Comparison of ENCODE assay signal across 11 cellular contexts in genomic region chr11:134120921-134121526, GRCh38. TPM values are rescaled to one million over a fixed set of nuclear protein-coding genes. Genes with fewer than 3 reads are reported as not detected.
DNase-seq lines count a peak whose midpoint lies in the region; ATAC-seq, FAIRE-seq and TF ChIP-seq lines count a peak whose summit lies in the region.
"Had no signal": no experiment of that assay in that cellular context is flagged by ENCODE, and none has a peak within 500 bp of the region (broad histone marks: within the 10 kb centered on the region; RNA-seq: fewer than 3 reads in every experiment).

No MANE protein-coding gene starts in this region.

- H3K27ac ChIP-seq in effector memory CD4-positive, alpha-beta T cell (ENCODE audit: insufficient read depth, low read length, poor library complexity, severe bottlenecking) = no peak overlapping the region

- H3K27me3 Mint-ChIP-seq in WTC11 (ENCODE audit: low read depth) (peaks cover 20% of the 10 kb centered on the region), osteocyte (ENCODE audit: unreplicated experiment) (no peaks in the 10 kb centered on the region)

- no peaks in the 10 kb centered on the region for H3K27me3 ChIP-seq in effector memory CD4-positive, alpha-beta T cell (replicated peaks; ENCODE audit: control insufficient read depth, insufficient read depth, low read length, poor library complexity, severe bottlenecking)

- H3K9me3 ChIP-seq in effector memory CD4-positive, alpha-beta T cell (ENCODE audit: control insufficient read depth, low read length) = no peaks in the 10 kb centered on the region

- peak overlapping the region; percentile 27 for H3K4me3 ChIP-seq in AG09309 (ENCODE audit: control insufficient read depth, low read depth, low read length)
- no peak overlapping the region for H3K4me3 ChIP-seq in effector memory CD4-positive, alpha-beta T cell (ENCODE audit: insufficient read depth, low read depth, low read length, poor library complexity, severe bottlenecking)

- no peaks in the 10 kb centered on the region for H3K36me3 ChIP-seq in effector memory CD4-positive, alpha-beta T cell (ENCODE audit: control insufficient read depth, insufficient read depth, low read length)

- H3K36me3 Mint-ChIP-seq in WTC11 (no peaks in the 10 kb centered on the region), osteocyte (ENCODE audit: unreplicated experiment) (peaks cover 3% of the 10 kb centered on the region)

- peaks cover 49% of the 10 kb centered on the region for H3K4me1 Mint-ChIP-seq in WTC11
- peaks cover 85% of the 10 kb centered on the region for H3K4me1 Mint-ChIP-seq in osteocyte (ENCODE audit: unreplicated experiment)

- CTCF ChIA-PET in WTC11 (lab: Charles Lee) = interaction anchor here (1.0 to 3.5 kb wide), 6 partner anchors 9 to 193 kb away, joined by 3 to 13 read pairs (median 4); no protein-coding TSS in a partner anchor

- POLR2A ChIA-PET in WTC11 (lab: Charles Lee) = no interaction called here

- peak overlapping the region; percentile 77 for H3K27ac Mint-ChIP-seq in WTC11
- peak overlapping the region; percentile 97 for H3K27ac Mint-ChIP-seq in osteocyte (ENCODE audit: unreplicated experiment)

- TF ChIP-seq CTCF in AG09309 (IDR thresholded peaks at IDR 0.05; ENCODE audit: control insufficient read depth, insufficient read depth, low read depth, low read length, missing control alignments) (no peak), WTC11 (IDR thresholded peaks at IDR 0.05) (no peak), osteocyte (IDR thresholded peaks at IDR 0.05) (no peak)

- H3K4me3 Mint-ChIP-seq in WTC11 (no peak overlapping the region), osteocyte (ENCODE audit: unreplicated experiment) (peak overlapping the region; percentile 66)

- ATAC-seq in WTC11 (no peak; the same call in 1 of the 2 replicates), HG02973 (IDR thresholded peaks at IDR 0.05; ENCODE audit: unreplicated experiment) (no peak), left lobe of liver (no peak)

- DNase-seq in AG09309 (ENCODE audit: low read depth) (no peak), WTC11 (ENCODE audit: low spot score) (no peak), frontal cortex (ENCODE audit: low spot score in 2 of 2) (peak; percentile 32 to 55), osteocyte (ENCODE audit: extremely low spot score, unreplicated experiment) (no peak), left lobe of liver (ENCODE audit: low spot score) (no peak)
- DNase-seq in activated effector memory CD4-positive, alpha-beta T cell treated with Interleukin-2 at 50 U/mL for 16 hours = no peak
- DNase-seq in effector memory CD4-positive, alpha-beta T cell = no peak
- DNase-seq: activated naive CD4-positive, alpha-beta T cell treated with anti-CD3 and anti-CD28 coated beads, Interleukin-2, amount 50 U/mL, for 16 hours; AML-193; NCI-H1417 had no signal

- FAIRE-seq in frontal cortex (lab: Jason Lieb, UNC) = no peak

- no peaks in the 10 kb centered on the region for H3K9me3 Mint-ChIP-seq in WTC11
- no peaks in the 10 kb centered on the region for H3K9me3 Mint-ChIP-seq in osteocyte (ENCODE audit: unreplicated experiment)

- no peaks in the 10 kb centered on the region for H3K4me1 ChIP-seq in effector memory CD4-positive, alpha-beta T cell (ENCODE audit: control insufficient read depth, insufficient read depth, low read length, poor library complexity, severe bottlenecking)

TF ChIP-seq in WTC11, 78 proteins besides CTCF, POLR2A, EP300 and RAD21:
- no peak for TF ChIP-seq FOXP1 (CRISPR knock-in tag; IDR thresholded peaks at IDR 0.05; ENCODE audit: borderline replicate concordance)
- TF ChIP-seq HMGA2 (CRISPR knock-in tag; IDR thresholded peaks at IDR 0.05) = no peak
- TF ChIP-seq, protein P1, sequence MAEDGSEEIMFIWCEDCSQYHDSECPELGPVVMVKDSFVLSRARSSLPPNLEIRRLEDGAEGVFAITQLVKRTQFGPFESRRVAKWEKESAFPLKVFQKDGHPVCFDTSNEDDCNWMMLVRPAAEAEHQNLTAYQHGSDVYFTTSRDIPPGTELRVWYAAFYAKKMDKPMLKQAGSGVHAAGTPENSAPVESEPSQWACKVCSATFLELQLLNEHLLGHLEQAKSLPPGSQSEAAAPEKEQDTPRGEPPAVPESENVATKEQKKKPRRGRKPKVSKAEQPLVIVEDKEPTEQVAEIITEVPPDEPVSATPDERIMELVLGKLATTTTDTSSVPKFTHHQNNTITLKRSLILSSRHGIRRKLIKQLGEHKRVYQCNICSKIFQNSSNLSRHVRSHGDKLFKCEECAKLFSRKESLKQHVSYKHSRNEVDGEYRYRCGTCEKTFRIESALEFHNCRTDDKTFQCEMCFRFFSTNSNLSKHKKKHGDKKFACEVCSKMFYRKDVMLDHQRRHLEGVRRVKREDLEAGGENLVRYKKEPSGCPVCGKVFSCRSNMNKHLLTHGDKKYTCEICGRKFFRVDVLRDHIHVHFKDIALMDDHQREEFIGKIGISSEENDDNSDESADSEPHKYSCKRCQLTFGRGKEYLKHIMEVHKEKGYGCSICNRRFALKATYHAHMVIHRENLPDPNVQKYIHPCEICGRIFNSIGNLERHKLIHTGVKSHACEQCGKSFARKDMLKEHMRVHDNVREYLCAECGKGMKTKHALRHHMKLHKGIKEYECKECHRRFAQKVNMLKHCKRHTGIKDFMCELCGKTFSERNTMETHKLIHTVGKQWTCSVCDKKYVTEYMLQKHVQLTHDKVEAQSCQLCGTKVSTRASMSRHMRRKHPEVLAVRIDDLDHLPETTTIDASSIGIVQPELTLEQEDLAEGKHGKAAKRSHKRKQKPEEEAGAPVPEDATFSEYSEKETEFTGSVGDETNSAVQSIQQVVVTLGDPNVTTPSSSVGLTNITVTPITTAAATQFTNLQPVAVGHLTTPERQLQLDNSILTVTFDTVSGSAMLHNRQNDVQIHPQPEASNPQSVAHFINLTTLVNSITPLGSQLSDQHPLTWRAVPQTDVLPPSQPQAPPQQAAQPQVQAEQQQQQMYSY (CRISPR knock-in tag; IDR thresholded peaks at IDR 0.05) = no peak
- no peak for TF ChIP-seq GABPB1 (CRISPR knock-in tag; IDR thresholded peaks at IDR 0.05)
- TF ChIP-seq RELA (CRISPR knock-in tag; IDR thresholded peaks at IDR 0.05; ENCODE audit: borderline replicate concordance) = no peak
- TF ChIP-seq, protein P2, sequence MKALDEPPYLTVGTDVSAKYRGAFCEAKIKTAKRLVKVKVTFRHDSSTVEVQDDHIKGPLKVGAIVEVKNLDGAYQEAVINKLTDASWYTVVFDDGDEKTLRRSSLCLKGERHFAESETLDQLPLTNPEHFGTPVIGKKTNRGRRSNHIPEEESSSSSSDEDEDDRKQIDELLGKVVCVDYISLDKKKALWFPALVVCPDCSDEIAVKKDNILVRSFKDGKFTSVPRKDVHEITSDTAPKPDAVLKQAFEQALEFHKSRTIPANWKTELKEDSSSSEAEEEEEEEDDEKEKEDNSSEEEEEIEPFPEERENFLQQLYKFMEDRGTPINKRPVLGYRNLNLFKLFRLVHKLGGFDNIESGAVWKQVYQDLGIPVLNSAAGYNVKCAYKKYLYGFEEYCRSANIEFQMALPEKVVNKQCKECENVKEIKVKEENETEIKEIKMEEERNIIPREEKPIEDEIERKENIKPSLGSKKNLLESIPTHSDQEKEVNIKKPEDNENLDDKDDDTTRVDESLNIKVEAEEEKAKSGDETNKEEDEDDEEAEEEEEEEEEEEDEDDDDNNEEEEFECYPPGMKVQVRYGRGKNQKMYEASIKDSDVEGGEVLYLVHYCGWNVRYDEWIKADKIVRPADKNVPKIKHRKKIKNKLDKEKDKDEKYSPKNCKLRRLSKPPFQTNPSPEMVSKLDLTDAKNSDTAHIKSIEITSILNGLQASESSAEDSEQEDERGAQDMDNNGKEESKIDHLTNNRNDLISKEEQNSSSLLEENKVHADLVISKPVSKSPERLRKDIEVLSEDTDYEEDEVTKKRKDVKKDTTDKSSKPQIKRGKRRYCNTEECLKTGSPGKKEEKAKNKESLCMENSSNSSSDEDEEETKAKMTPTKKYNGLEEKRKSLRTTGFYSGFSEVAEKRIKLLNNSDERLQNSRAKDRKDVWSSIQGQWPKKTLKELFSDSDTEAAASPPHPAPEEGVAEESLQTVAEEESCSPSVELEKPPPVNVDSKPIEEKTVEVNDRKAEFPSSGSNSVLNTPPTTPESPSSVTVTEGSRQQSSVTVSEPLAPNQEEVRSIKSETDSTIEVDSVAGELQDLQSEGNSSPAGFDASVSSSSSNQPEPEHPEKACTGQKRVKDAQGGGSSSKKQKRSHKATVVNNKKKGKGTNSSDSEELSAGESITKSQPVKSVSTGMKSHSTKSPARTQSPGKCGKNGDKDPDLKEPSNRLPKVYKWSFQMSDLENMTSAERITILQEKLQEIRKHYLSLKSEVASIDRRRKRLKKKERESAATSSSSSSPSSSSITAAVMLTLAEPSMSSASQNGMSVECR (CRISPR knock-in tag; IDR thresholded peaks at IDR 0.05; ENCODE audit: borderline replicate concordance) = no peak
- TF ChIP-seq ZNF396 (CRISPR knock-in tag; IDR thresholded peaks at IDR 0.05; ENCODE audit: borderline replicate concordance) = no peak
- TF ChIP-seq, protein P3, sequence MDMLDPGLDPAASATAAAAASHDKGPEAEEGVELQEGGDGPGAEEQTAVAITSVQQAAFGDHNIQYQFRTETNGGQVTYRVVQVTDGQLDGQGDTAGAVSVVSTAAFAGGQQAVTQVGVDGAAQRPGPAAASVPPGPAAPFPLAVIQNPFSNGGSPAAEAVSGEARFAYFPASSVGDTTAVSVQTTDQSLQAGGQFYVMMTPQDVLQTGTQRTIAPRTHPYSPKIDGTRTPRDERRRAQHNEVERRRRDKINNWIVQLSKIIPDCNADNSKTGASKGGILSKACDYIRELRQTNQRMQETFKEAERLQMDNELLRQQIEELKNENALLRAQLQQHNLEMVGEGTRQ (CRISPR knock-in tag; IDR thresholded peaks at IDR 0.05) = no peak
- no peak for TF ChIP-seq ELF4 (CRISPR knock-in tag; IDR thresholded peaks at IDR 0.05; ENCODE audit: low read depth)
- TF ChIP-seq MYBL2 (CRISPR knock-in tag; IDR thresholded peaks at IDR 0.05) = no peak
- TF ChIP-seq ZNF317 (CRISPR knock-in tag; IDR thresholded peaks at IDR 0.05; ENCODE audit: borderline replicate concordance, low read depth) = no peak
- no peak for TF ChIP-seq IRF2 (CRISPR knock-in tag; IDR thresholded peaks at IDR 0.05; ENCODE audit: borderline replicate concordance, low read depth)
- no peak for TF ChIP-seq NR1H2 (CRISPR knock-in tag; IDR thresholded peaks at IDR 0.05)
TF ChIP-seq in WTC11: peak in this region for 0.

RNA-seq across cellular contexts. Expression of gene JAM3, which starts 52.2 kb away (rescaled TPM):
- 32.7 to 34.1 TPM (median 32.9 TPM) in 3 replicates for total RNA-seq in WTC11 (2021)
- total RNA-seq in frontal cortex = 39.5 TPM
- total RNA-seq in osteocyte = 170 and 177 TPM in 2 replicates
- 0.75 TPM for total RNA-seq in left lobe of liver

Comparison
In these comparisons a context has a peak if more than half of its experiments do, and no peak if none do; other contexts are left out.
1. DNase-seq: peak in frontal cortex (2 of 2); none in AG09309 (single experiment), WTC11 (single experiment), osteocyte (single experiment), activated effector memory CD4-positive, alpha-beta T cell treated with Interleukin-2 at 50 U/mL for 16 hours (single experiment), left lobe of liver (single experiment) and effector memory CD4-positive, alpha-beta T cell (0 of 3).
2. RNA of gene JAM3, which starts 52.2 kb away (total RNA-seq): 170 to 177 TPM in osteocyte, 39.5 TPM in frontal cortex (single experiment) and 32.7 to 34.1 TPM in WTC11; 0.75 TPM in left lobe of liver (single experiment); every median in the first group is over 10 times any median in the second.